Comparison of ENCODE assay signal across 8 cellular contexts in the genomic region with DNA sequence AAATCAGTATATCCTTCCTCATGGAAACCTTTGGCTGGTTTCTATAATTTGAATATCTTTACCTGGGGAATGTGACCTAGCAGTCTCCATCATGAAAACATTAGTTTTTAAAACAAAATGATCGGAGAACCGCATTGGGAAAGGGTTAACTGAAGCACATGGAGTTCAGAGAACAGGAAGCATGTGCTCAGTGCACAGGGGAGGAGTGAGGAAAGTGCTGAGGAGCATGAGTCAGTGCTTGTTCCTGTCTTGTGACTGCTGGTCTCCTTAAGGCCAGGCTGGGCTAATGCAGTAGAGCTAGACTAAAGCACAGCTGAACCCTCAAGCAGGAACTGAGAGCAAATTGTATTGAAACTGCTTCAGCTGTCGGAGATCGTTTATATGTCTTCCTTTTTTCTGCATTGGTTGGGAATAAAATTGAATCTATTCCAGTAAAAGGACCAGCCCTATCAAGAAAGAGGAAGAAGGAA. TPM values are rescaled to one million over a fixed set of nuclear protein-coding genes. Genes with fewer than 3 reads are reported as not detected.
DNase-seq lines count a peak whose midpoint lies in the region; ATAC-seq and TF ChIP-seq lines count a peak whose summit lies in the region.

No MANE protein-coding gene starts in this region.

- H3K9me3 Mint-ChIP-seq in activated CD8-positive, alpha-beta T cell treated with anti-CD3 and anti-CD28 coated beads for 36 hours: no peaks in the 10 kb centered on the region

- H3K36me3 Mint-ChIP-seq in activated CD8-positive, alpha-beta T cell treated with anti-CD3 and anti-CD28 coated beads for 36 hours (ENCODE audit: low read depth): peaks cover 91% of the 10 kb centered on the region

- no peak for TF ChIP-seq EP300 in ovary (IDR thresholded peaks at IDR 0.05)

- H3K9me2 ChIP-seq in Loucy (replicated peaks; ENCODE audit: low read depth, low read length): no peaks in the 10 kb centered on the region

- H3K4me3 ChIP-seq in Loucy (ENCODE audit: low read length, poor library complexity, severe bottlenecking) (peak overlapping the region; percentile 93), epithelial cell of proximal tubule (ENCODE audit: low read depth, low read length) (peak overlapping the region; percentile 1), uterus (no peak overlapping the region), ovary (no peak overlapping the region)

- peak; percentile 94 for ATAC-seq in GM21786 (IDR thresholded peaks at IDR 0.05; ENCODE audit: unreplicated experiment)
- peak; percentile 85 for ATAC-seq in activated CD8-positive, alpha-beta T cell treated with anti-CD3 and anti-CD28 coated beads for 36 hours

- peaks cover 5% of the 10 kb centered on the region; the same call in 1 of the 2 replicates for H3F3A ChIP-seq in Loucy (ENCODE audit: low read depth)

- peaks cover 79% of the 10 kb centered on the region for H4K20me1 ChIP-seq in Loucy (ENCODE audit: insufficient read depth, low read length, poor library complexity, severe bottlenecking)

- TF ChIP-seq CTCF in Loucy (conservative IDR thresholded peaks at IDR 0.05; ENCODE audit: low read length) (no peak), epithelial cell of proximal tubule (conservative IDR thresholded peaks at IDR 0.05; ENCODE audit: low read depth, low read length) (no peak), uterus (IDR thresholded peaks at IDR 0.05) (no peak), ovary (IDR thresholded peaks at IDR 0.05) (no peak)
- peak; percentile 13 for TF ChIP-seq CTCF in activated CD8-positive, alpha-beta T cell treated with anti-CD3 and anti-CD28 coated beads for 36 hours (IDR thresholded peaks at IDR 0.05)

- intact Hi-C loops in activated CD8-positive, alpha-beta T cell treated with anti-CD3 and anti-CD28 coated beads for 36 hours (cut with micrococcal nuclease): no loop called here
- intact Hi-C loops in uterus (cut with DNase I; ENCODE audit: low total_unique reads) (no loop called here), ovary (cut with DNase I) (no loop called here)

- H3K9me3 ChIP-seq in Loucy (ENCODE audit: insufficient read depth, low read depth, low read length) (no peaks in the 10 kb centered on the region), uterus (no peaks in the 10 kb centered on the region), ovary (no peaks in the 10 kb centered on the region)

- H3K4me1 ChIP-seq in Loucy (ENCODE audit: insufficient read depth, low read length, poor library complexity, severe bottlenecking) (peaks cover 54% of the 10 kb centered on the region), uterus (peaks cover 0 to 3% of the 10 kb centered on the region in 2 donors), ovary (ENCODE audit: insufficient read depth) (peaks cover 11% of the 10 kb centered on the region)

- peak overlapping the region; percentile 99 for H3K9ac ChIP-seq in Loucy (ENCODE audit: low read depth, low read length, poor library complexity, severe bottlenecking)

- H3K36me3 ChIP-seq in Loucy (ENCODE audit: insufficient read depth, low read length) (peaks cover 51% of the 10 kb centered on the region), uterus (no peaks in the 10 kb centered on the region), ovary (no peaks in the 10 kb centered on the region)

- peak overlapping the region; percentile 97 for H3K27ac Mint-ChIP-seq in activated CD8-positive, alpha-beta T cell treated with anti-CD3 and anti-CD28 coated beads for 36 hours

- peak overlapping the region; percentile 84 for H3K4me3 Mint-ChIP-seq in activated CD8-positive, alpha-beta T cell treated with anti-CD3 and anti-CD28 coated beads for 36 hours

- H3K27me3 ChIP-seq in Loucy (ENCODE audit: insufficient read depth, low read length, poor library complexity, severe bottlenecking) (no peaks in the 10 kb centered on the region), uterus (no peaks in the 10 kb centered on the region), ovary (no peaks in the 10 kb centered on the region)

- H3K4me2 ChIP-seq in Loucy (ENCODE audit: low read depth, low read length, poor library complexity, severe bottlenecking): peak overlapping the region; percentile 88

- H3K27me3 Mint-ChIP-seq in activated CD8-positive, alpha-beta T cell treated with anti-CD3 and anti-CD28 coated beads for 36 hours: no peaks in the 10 kb centered on the region

- H2AFZ ChIP-seq in Loucy (ENCODE audit: low read length): no peak overlapping the region

- POLR2A ChIA-PET in activated CD8-positive, alpha-beta T cell treated with anti-CD3 and anti-CD28 coated beads for 36 hours (lab: Charles Lee): interaction anchor here (0.9 to 1.5 kb wide), 4 partner anchors 10 to 62 kb away, joined by 3 to 7 read pairs (median 4); a partner anchor contains a TSS

- 64 to 78% (median 74%) methylated on average over 4 of the region's 4 CpGs for WGBS in ovary, 3 donors

- peaks cover 98% of the 10 kb centered on the region for H3K79me2 ChIP-seq in Loucy (ENCODE audit: insufficient read depth, low read length)

- TF ChIP-seq POLR2A in uterus (IDR thresholded peaks at IDR 0.05) (peak in 1 of 2 donors; percentile 28), ovary (IDR thresholded peaks at IDR 0.05) (no peak)

- CTCF ChIA-PET in activated CD8-positive, alpha-beta T cell treated with anti-CD3 and anti-CD28 coated beads for 36 hours (lab: Charles Lee): interaction anchor here (1.0 kb wide), 1 partner anchor 53 kb away, joined by 3 read pairs; no protein-coding TSS in a partner anchor

- peak overlapping the region; percentile 18 to 44 for H3K27ac ChIP-seq in uterus
- no peak overlapping the region for H3K27ac ChIP-seq in ovary

- DNase-seq in GM04503 (ENCODE audit: low read depth) (peak; percentile 56), epithelial cell of proximal tubule (ENCODE audit: low read depth) (peak; percentile 68), non-pigmented ciliary epithelial cell (ENCODE audit: low read depth) (peak; percentile 81), uterus (peak; percentile 27 to 61), ovary (no peak)
- DNase-seq in activated CD8-positive, alpha-beta T cell treated with anti-CD3 and anti-CD28 coated beads for 36 hours: peak; percentile 83

- peaks cover 38% of the 10 kb centered on the region for H3K4me1 Mint-ChIP-seq in activated CD8-positive, alpha-beta T cell treated with anti-CD3 and anti-CD28 coated beads for 36 hours (ENCODE audit: low read depth)

RNA-seq across cellular contexts. Expression of a gene that starts 5.8 kb away (rescaled TPM):
- total RNA-seq in activated CD8-positive, alpha-beta T cell treated with anti-CD3 and anti-CD28 coated beads for 36 hours: 100 to 1,000 TPM; 190 to 199 TPM
- total RNA-seq in epithelial cell of proximal tubule (8.0 and 11.4 TPM in 2 replicates), uterus (100 to 1,000 TPM in 1 of 4 donors, 10 to 100 TPM in 3; 41.9 to 114 (median 59.8) TPM), ovary (100 to 1,000 TPM in 2 of 7 donors, 10 to 100 TPM in 5; 73.1 to 124 (median 87.2) TPM)
- polyA plus RNA-seq in ovary: 100 to 1,000 TPM; 121 to 184 TPM

Comparison
In these comparisons a context has a peak if more than half of its experiments do, and no peak if none do; other contexts are left out.
1. DNase-seq: peak in GM04503 (single experiment), activated CD8-positive, alpha-beta T cell treated with anti-CD3 and anti-CD28 coated beads for 36 hours (single experiment), epithelial cell of proximal tubule (single experiment), non-pigmented ciliary epithelial cell (single experiment) and uterus (2 of 2); none in ovary (0 of 5).
2. H3K4me3 ChIP-seq: peak in Loucy (single experiment) and epithelial cell of proximal tubule (single experiment); none in uterus (0 of 2) and ovary (single experiment).
3. H3K27ac ChIP-seq: peak in uterus (2 of 2); none in ovary (0 of 2).